ENCODE assay signal across 10 cellular contexts in the genomic region with DNA sequence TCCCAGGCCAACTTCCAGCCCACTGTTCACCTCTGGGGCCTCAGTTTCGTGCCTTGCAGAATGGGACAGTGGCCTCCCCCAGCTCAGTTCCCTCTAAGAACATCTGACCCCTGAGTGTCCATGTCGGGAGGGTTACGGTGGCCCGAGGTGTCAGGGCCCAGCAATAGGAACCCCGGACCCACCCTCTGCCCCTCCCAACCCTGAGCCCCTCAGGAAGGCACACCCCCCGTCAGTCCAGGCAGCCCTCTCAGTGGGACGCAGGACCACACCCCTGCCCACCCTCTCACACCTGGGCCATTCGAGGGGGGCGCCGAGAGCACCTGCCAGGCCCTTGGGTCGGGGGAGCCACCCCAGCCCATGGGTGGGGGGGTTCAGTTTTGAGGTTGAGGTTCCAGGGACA.
"Had no signal": no experiment of that assay in that cellular context is flagged by ENCODE, and none has a peak within 500 bp of the region (broad histone marks: within the 10 kb centered on the region; RNA-seq: fewer than 3 reads in every experiment).

No MANE protein-coding gene starts in this region.

- H2AFZ ChIP-seq: neural progenitor cell had no signal

- H3K27ac ChIP-seq: body of pancreas, epithelial cell of prostate, left lung, neural progenitor cell, ovary, thoracic aorta had no signal

- H3K27me3 ChIP-seq: neural progenitor cell, ovary had no signal

- H3K27me3 Mint-ChIP-seq: activated naive CD8-positive, alpha-beta T cell treated with anti-CD3 and anti-CD28 coated beads, Interleukin-2, amount 10 ng/mL, durations not matched to agents 7 days and 5 days had no signal

- H3K9me3 Mint-ChIP-seq: activated naive CD8-positive, alpha-beta T cell treated with anti-CD3 and anti-CD28 coated beads, Interleukin-2, amount 10 ng/mL, durations not matched to agents 7 days and 5 days; neural progenitor cell had no signal

- H3K4me1 Mint-ChIP-seq: endodermal cell, neural progenitor cell had no signal

- H3K27ac Mint-ChIP-seq: endodermal cell, neural progenitor cell had no signal

- DNase-seq: endodermal cell, foreskin melanocyte, T1000 had no signal

- H3K9ac ChIP-seq: neural progenitor cell had no signal

- H3K4me2 ChIP-seq: neural progenitor cell had no signal

- ATAC-seq: body of pancreas had no signal

- H3K4me3 ChIP-seq: body of pancreas, left lung, neural progenitor cell, ovary, thoracic aorta had no signal

- H3K36me3 ChIP-seq: left lung, neural progenitor cell, ovary, thoracic aorta had no signal

- H3K4me1 ChIP-seq: left lung, neural progenitor cell had no signal

- H3K4me3 Mint-ChIP-seq: activated naive CD8-positive, alpha-beta T cell treated with anti-CD3 and anti-CD28 coated beads, Interleukin-2, amount 10 ng/mL, durations not matched to agents 7 days and 5 days; endodermal cell; neural progenitor cell had no signal

- H3K9me3 ChIP-seq: body of pancreas, left lung, ovary, thoracic aorta had no signal

- H3K36me3 Mint-ChIP-seq: activated naive CD8-positive, alpha-beta T cell treated with anti-CD3 and anti-CD28 coated beads, Interleukin-2, amount 10 ng/mL, durations not matched to agents 7 days and 5 days; neural progenitor cell had no signal
